In genomic region chr10:31477584-31477983, GRCh38 we compare ENCODE assay signal across 22 cellular contexts.
DNase-seq lines count a peak whose midpoint lies in the region; ATAC-seq and TF ChIP-seq lines count a peak whose summit lies in the region.
"Had no signal": no experiment of that assay in that cellular context is flagged by ENCODE, and none has a peak within 500 bp of the region (broad histone marks: within the 10 kb centered on the region; RNA-seq: fewer than 3 reads in every experiment).

No MANE protein-coding gene starts in this region.

- H3K4me1 ChIP-seq in SK-N-SH (ENCODE audit: control insufficient read depth in 1 of 2, insufficient read depth in 2 of 2, low read depth in 1 of 2, low read length in 1 of 2) = no peaks in the 10 kb centered on the region

- H3K4me2 ChIP-seq in SK-N-SH = no peak overlapping the region

- CTCF ChIA-PET in SK-N-SH (lab: Yijun Ruan, JAX) = no interaction called here

- 72% methylated on average over 1 of the region's 1 CpG for whole genome bisulfite sequencing in SK-N-SH (ENCODE audit: low lambda C conversion rate)

- TF ChIP-seq EP300 in SK-N-SH (IDR thresholded peaks at IDR 0.05; ENCODE audit: borderline replicate concordance in 1 of 2, low read depth in 1 of 2, low read length in 1 of 2) = peak in 1 of 2 experiments; percentile 29; a peak in 1 of 4 replicates

- peaks cover 0 to 3% of the 10 kb centered on the region in 2 experiments for H3K36me3 ChIP-seq in SK-N-SH (replicated peaks in 1 of 2; ENCODE audit: control insufficient read depth in 1 of 2, insufficient read depth in 2 of 2, low read length in 1 of 2)

- no peak overlapping the region; a peak in 1 of 4 replicates for H3K27ac ChIP-seq in SK-N-SH (ENCODE audit: low read depth in 2 of 2, low read length in 1 of 2)
- H3K27ac ChIP-seq: HL-60 had no signal

- POLR2A ChIA-PET in SK-N-SH (lab: Yijun Ruan, JAX) = no interaction called here

- TF ChIP-seq CTCF in SK-N-SH (IDR thresholded peaks at IDR 0.05) (no peak), choroid plexus epithelial cell (conservative IDR thresholded peaks at IDR 0.05; ENCODE audit: low read depth, low read length) (no peak), fibroblast of the aortic adventitia (IDR thresholded peaks at IDR 0.05; ENCODE audit: insufficient read depth, low read length) (no peak), omental fat pad (IDR thresholded peaks at IDR 0.05) (no peak)

- H3K4me3 ChIP-seq in SK-N-SH (ENCODE audit: low read depth in 2 of 2, low read length in 1 of 2) (no peak overlapping the region; a peak in 1 of 4 replicates), choroid plexus epithelial cell (ENCODE audit: low read depth, low read length) (no peak overlapping the region), fibroblast of the aortic adventitia (ENCODE audit: low read depth, low read length) (no peak overlapping the region)
- H3K4me3 ChIP-seq: GM12878 had no signal

- H3K9ac ChIP-seq in SK-N-SH = no peak overlapping the region

- no peak for ATAC-seq in omental fat pad (ENCODE audit: low FRiP score)
- ATAC-seq: GM12878, Panc1 had no signal

- 0 out of 2 replicates have a peak, but pooled peaks cover 5% of the 10 kb centered on the region for H3K9me3 ChIP-seq in SK-N-SH

- peak; percentile 42 for DNase-seq in EH (ENCODE audit: low read depth)
- no peak for DNase-seq in SK-N-SH
- DNase-seq in choroid plexus epithelial cell (ENCODE audit: low read depth) = peak; percentile 26
- DNase-seq in fibroblast of the aortic adventitia (ENCODE audit: low read depth) = peak; percentile 14
- no peak for DNase-seq in HT-29 (ENCODE audit: low spot score)
- DNase-seq in AML-193 (lab: John Stamatoyannopoulos, UW) = no peak
- DNase-seq in omental fat pad (ENCODE audit: low spot score) = no peak
- DNase-seq in NCI-H2171 treated with DMSO at 0.1 percent for 48 hours (lab: John Stamatoyannopoulos, UW) = no peak
- DNase-seq: CD4-positive, CD25-positive, alpha-beta regulatory T cell; COR-L47; DMS79; KG1; NCI-H1105; NCI-H146; NCI-H2029; NCI-H345; NCI-H524; NCI-H774; NK-92 treated with Interleukin-12 subunit alpha and Interleukin-12 subunit beta, amount 100 ng/mL, for 24 hours had no signal

- no peaks in the 10 kb centered on the region for H3K27me3 ChIP-seq in SK-N-SH (ENCODE audit: insufficient read depth)

- H3F3A ChIP-seq in SK-N-SH (replicated peaks; ENCODE audit: insufficient read depth) = peaks cover 14% of the 10 kb centered on the region

- H3K9me2 ChIP-seq in SK-N-SH = no peaks in the 10 kb centered on the region

- no peaks in the 10 kb centered on the region for H4K20me1 ChIP-seq in SK-N-SH (ENCODE audit: insufficient read depth)

- H3K79me2 ChIP-seq in SK-N-SH (ENCODE audit: insufficient read depth) = no peaks in the 10 kb centered on the region

- H2AFZ ChIP-seq in SK-N-SH (ENCODE audit: low read depth) = no peak overlapping the region

- no peak for TF ChIP-seq RAD21 in SK-N-SH (IDR thresholded peaks at IDR 0.05; ENCODE audit: low read length)

TF ChIP-seq in SK-N-SH, 30 proteins besides CTCF, POLR2A, EP300 and RAD21:
- TF ChIP-seq PBX3 (IDR thresholded peaks at IDR 0.05) (peak; percentile 36; the same call in 1 of the 2 replicates), SIN3A (IDR thresholded peaks at IDR 0.05; ENCODE audit: borderline replicate concordance, low read depth, low read length) (no peak), IRF3 (IDR thresholded peaks at IDR 0.05; ENCODE audit: low read depth, low read length) (no peak), RXRA (IDR thresholded peaks at IDR 0.05; ENCODE audit: borderline replicate concordance, low read depth) (no peak), ELF1 (IDR thresholded peaks at IDR 0.05) (no peak), EZH2phosphoT487 (IDR thresholded peaks at IDR 0.05; ENCODE audit: borderline replicate concordance, low read depth) (no peak), POLR2AphosphoS5 (IDR thresholded peaks at IDR 0.05; ENCODE audit: low read depth, low read length) (no peak), REST (IDR thresholded peaks at IDR 0.05; ENCODE audit: low read depth, low read length) (no peak), TCF12 (IDR thresholded peaks at IDR 0.05) (peak; percentile 51), TEAD4 (IDR thresholded peaks at IDR 0.05; ENCODE audit: borderline replicate concordance, insufficient read depth) (no peak)

Comparison
In these comparisons a context has a peak if more than half of its experiments do, and no peak if none do; other contexts are left out.
1. DNase-seq: peak in EH (single experiment), choroid plexus epithelial cell (single experiment) and fibroblast of the aortic adventitia (single experiment); none in SK-N-SH (single experiment), HT-29 (single experiment), AML-193 (0 of 2), omental fat pad (single experiment) and NCI-H2171 treated with DMSO at 0.1 percent for 48 hours (single experiment).